In genomic region chr18:70513502-70514171, GRCh38 we compare ENCODE assay signal across 18 cellular contexts.
"Had no signal": no experiment of that assay in that cellular context is flagged by ENCODE, and none has a peak within 500 bp of the region (broad histone marks: within the 10 kb centered on the region; RNA-seq: fewer than 3 reads in every experiment).

No MANE protein-coding gene starts in this region.

- H3K9me3 ChIP-seq: esophagus squamous epithelium, neutrophil, sigmoid colon, testis, tibial nerve, upper lobe of right lung, vagina had no signal

- DNase-seq: dermis blood vessel endothelial cell; esophagus squamous epithelium; foreskin fibroblast; immature natural killer cell; kidney; mammary epithelial cell; naive thymus-derived CD8-positive, alpha-beta T cell; sigmoid colon; stimulated activated CD4-positive, alpha-beta T cell treated with anti-CD3 and anti-CD28 coated beads, Interleukin-2, amount 100 ng/mL, for 24 hours; stimulated activated CD4-positive, alpha-beta T cell treated with anti-CD3 and anti-CD28 coated beads, Interleukin-4, amount 100 ng/mL, for 4 hours; stimulated activated naive B cell treated with anti-CD40 and anti-IgM and Interleukin-4, amounts not matched to agents 10 μg/mL and 1 μg/mL and 100 μg/mL, for 72 hours; stimulated activated naive CD8-positive, alpha-beta T cell treated with anti-CD3 and anti-CD28 coated beads, Interleukin-15, amount 100 ng/mL, for 72 hours; testis; upper lobe of right lung had no signal

- H3K4me1 ChIP-seq: esophagus squamous epithelium, sigmoid colon, testis, tibial nerve, upper lobe of right lung, vagina had no signal

- H3K36me3 ChIP-seq: esophagus squamous epithelium, neutrophil, sigmoid colon, tibial nerve, upper lobe of right lung, vagina had no signal

- H3K27ac ChIP-seq: esophagus squamous epithelium, neutrophil, sigmoid colon, skin epidermis, testis, tibial nerve, upper lobe of right lung, vagina had no signal

- ATAC-seq: naive thymus-derived CD8-positive, alpha-beta T cell; stimulated activated naive CD8-positive, alpha-beta T cell treated with anti-CD3 and anti-CD28 coated beads, Interleukin-15, amount 100 ng/mL, for 72 hours; upper lobe of right lung had no signal

- H3K4me3 ChIP-seq: esophagus squamous epithelium, sigmoid colon, skin epidermis, testis, tibial nerve, upper lobe of right lung, vagina had no signal

- H3K27me3 ChIP-seq: esophagus squamous epithelium, neutrophil, sigmoid colon, testis, tibial nerve, upper lobe of right lung, vagina had no signal
